ENCODE assay signal across 21 cellular contexts in the genomic region with DNA sequence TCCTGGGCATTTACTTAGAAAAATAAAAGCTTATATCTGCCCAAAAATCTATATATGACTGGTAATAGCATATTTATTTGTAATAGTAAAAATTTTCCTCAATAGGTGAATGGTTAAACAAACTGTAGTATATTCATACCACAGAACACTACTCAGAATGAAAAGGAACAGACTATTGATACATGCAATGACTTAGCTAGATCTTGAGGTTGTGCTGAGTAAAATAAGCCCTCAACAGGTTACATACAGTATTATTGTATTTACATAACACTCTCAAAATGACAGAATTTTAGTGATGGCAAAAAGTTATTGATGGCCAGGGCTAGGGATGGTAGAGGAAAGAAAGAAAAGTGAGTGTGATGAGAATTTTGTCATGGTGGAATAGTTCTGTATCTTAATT.
A peak's percentile ranks its signal among the peaks of the same experiment; 100 is the strongest.
DNase-seq lines count a peak whose midpoint lies in the region; ATAC-seq, FAIRE-seq and TF ChIP-seq lines count a peak whose summit lies in the region.
"Had no signal": no experiment of that assay in that cellular context is flagged by ENCODE, and none has a peak within 500 bp of the region (broad histone marks: within the 10 kb centered on the region; RNA-seq: fewer than 3 reads in every experiment).

No MANE protein-coding gene starts in this region.

- in situ Hi-C loops in GM13977 (cut with MboI; ENCODE audit: low pct_unique_long_range_greater_than_20kb, low sequenced_read_pairs, unreplicated experiment): no loop called here

- no peaks in the 10 kb centered on the region for H3K9me3 ChIP-seq in A673 (ENCODE audit: low read depth, low read length, poor library complexity, severe bottlenecking)

- H3K4me1 ChIP-seq in A673 (ENCODE audit: insufficient read depth, low read length, poor library complexity, severe bottlenecking): no peaks in the 10 kb centered on the region

- no peak overlapping the region for H3K4me3 ChIP-seq in A673 (ENCODE audit: low read depth, low read length, poor library complexity, severe bottlenecking)
- H3K4me3 ChIP-seq: K562 had no signal

- H3K36me3 ChIP-seq in A673 (ENCODE audit: insufficient read depth, low read length, poor library complexity, severe bottlenecking): no peaks in the 10 kb centered on the region

- FAIRE-seq in HTR-8/SVneo (lab: Jason Lieb, UNC): peak; percentile 44
- FAIRE-seq: GM12892, K562 had no signal

- TF ChIP-seq CTCF in GM13977 (IDR thresholded peaks at IDR 0.05; ENCODE audit: extremely low read depth, insufficient read depth, missing control alignments) (no peak), A673 (conservative IDR thresholded peaks at IDR 0.05; ENCODE audit: low read depth, low read length) (no peak)

- DNase-seq in GM13977 (ENCODE audit: low spot score): peak; percentile 3
- DNase-seq in HTR-8/SVneo (ENCODE audit: insufficient read length, low spot score): no peak
- DNase-seq in A673 (ENCODE audit: low spot score): no peak
- DNase-seq in kidney glomerular epithelial cell (lab: John Stamatoyannopoulos, UW): no peak
- no peak for DNase-seq in AML-193 (lab: John Stamatoyannopoulos, UW)
- no peak for DNase-seq in LoVo (ENCODE audit: low spot score)
- DNase-seq: 8988T; ACHN; C1 segment of cervical spinal cord; Calu3; CD4-positive, alpha-beta T cell; DMS 273 treated with DMSO at 0.1 percent for 48 hours; DMS79; GOT3; H9; Karpas-422 had no signal

- POLR2A ChIA-PET in A673 (lab: Charles Lee; ENCODE audit: low non-redundant PET): no interaction called here

- no TSS peak for BruUV-seq in A673 (replicated peaks; lab: Mats Ljungman, UMichigan)

- CTCF ChIA-PET in A673 (lab: Charles Lee): no interaction called here

- ATAC-seq in HG02623 (IDR thresholded peaks at IDR 0.05; ENCODE audit: unreplicated experiment): peak; percentile 43
- peak; percentile 71 for ATAC-seq in HG03039 (IDR thresholded peaks at IDR 0.05; ENCODE audit: unreplicated experiment)
- ATAC-seq: K562 had no signal

- no peak overlapping the region for H3K27ac ChIP-seq in A673 (ENCODE audit: low read depth, low read length, poor library complexity, severe bottlenecking)
- H3K27ac ChIP-seq: HL-60 had no signal

- peaks cover 27% of the 10 kb centered on the region for H3K27me3 ChIP-seq in A673 (replicated peaks; ENCODE audit: insufficient read depth, low read depth, low read length, poor library complexity)

- intact Hi-C loops in A673 (cut with micrococcal nuclease; ENCODE audit: unreplicated experiment): no loop called here
